8 cellular contexts compared by ENCODE assay signal in genomic region chr7:50467817-50468610, GRCh38. TPM values are rescaled to one million over a fixed set of nuclear protein-coding genes. Genes with fewer than 3 reads are reported as not detected.
A peak's percentile ranks its signal among the peaks of the same experiment; 100 is the strongest.
DNase-seq lines count a peak whose midpoint lies in the region; ATAC-seq and TF ChIP-seq lines count a peak whose summit lies in the region.

No MANE protein-coding gene starts in this region.

- H3K9ac ChIP-seq in liver (ENCODE audit: low read depth in 1 of 2, low read length in 2 of 2) = peak overlapping the region in 1 of 2 donors; percentile 24

- peak overlapping the region in 1 of 2 donors; percentile 2 for H3K27ac ChIP-seq in liver (ENCODE audit: low read depth in 1 of 2, low read length in 2 of 2)

- no peaks in the 10 kb centered on the region for H3K36me3 Mint-ChIP-seq in activated CD4-positive, alpha-beta T cell treated with anti-CD3 and anti-CD28 coated beads for 36 hours (ENCODE audit: low read depth)
- no peaks in the 10 kb centered on the region for H3K36me3 Mint-ChIP-seq in chondrocyte (ENCODE audit: low read depth)

- H3K27me3 ChIP-seq in liver (ENCODE audit: control insufficient read depth in 4 of 4, insufficient read depth in 4 of 4, low read length in 3 of 4) = no peaks in the 10 kb centered on the region

- peaks cover 0 to 6% (median 0%) of the 10 kb centered on the region in 4 donors for H3K4me1 ChIP-seq in liver (ENCODE audit: control insufficient read depth in 4 of 4, insufficient read depth in 4 of 4, low read length in 3 of 4)

- peaks cover 13% of the 10 kb centered on the region for H3K4me1 Mint-ChIP-seq in activated CD4-positive, alpha-beta T cell treated with anti-CD3 and anti-CD28 coated beads for 36 hours
- peaks cover 4% of the 10 kb centered on the region for H3K4me1 Mint-ChIP-seq in chondrocyte (ENCODE audit: low read depth)

- POLR2A ChIA-PET in activated CD4-positive, alpha-beta T cell treated with anti-CD3 and anti-CD28 coated beads for 36 hours (lab: Charles Lee) = no interaction called here

- no peaks in the 10 kb centered on the region for H3K9me3 ChIP-seq in liver (ENCODE audit: control insufficient read depth in 4 of 4, low read length in 3 of 4)

- peak overlapping the region in 2 of 3 donors; percentile 12 to 25 for H3K4me3 ChIP-seq in liver (ENCODE audit: low read depth in 1 of 3, low read length in 3 of 3)

- peak overlapping the region; percentile 59 for H3K27ac Mint-ChIP-seq in activated CD4-positive, alpha-beta T cell treated with anti-CD3 and anti-CD28 coated beads for 36 hours
- no peak overlapping the region for H3K27ac Mint-ChIP-seq in chondrocyte (ENCODE audit: unreplicated experiment)

- peaks cover 0 to 7% (median 2%) of the 10 kb centered on the region in 4 donors for H3K36me3 ChIP-seq in liver (ENCODE audit: control insufficient read depth in 4 of 4, insufficient read depth in 3 of 4, low read depth in 1 of 4, low read length in 3 of 4)

- CTCF ChIA-PET in activated CD4-positive, alpha-beta T cell treated with anti-CD3 and anti-CD28 coated beads for 36 hours (lab: Charles Lee) = interaction anchor here (0.6 to 3.3 kb wide), 50 partner anchors 10 to 865 kb away, joined by 3 to 56 read pairs (median 4); partner anchors contain the start of genes DDC and ZPBP

- intact Hi-C loops in activated CD4-positive, alpha-beta T cell treated with anti-CD3 and anti-CD28 coated beads for 36 hours (cut with DNase I, micrococcal nuclease) = loop anchor here (1.0 to 5.0 kb wide), 9 partner anchors 19 to 693 kb away; partner anchors contain the start of gene ZPBP (in 1 of the 2)

- DNase-seq in AG08396 (ENCODE audit: low spot score) (peak; percentile 86), NCI-H345 treated with DMSO at 0.1 percent for 48 hours (lab: John Stamatoyannopoulos, UW; ENCODE audit: unreplicated experiment) (peak; percentile 61), chondrocyte (ENCODE audit: low spot score) (no peak)
- peak; percentile 92 for DNase-seq in activated CD4-positive, alpha-beta T cell treated with anti-CD3 and anti-CD28 coated beads for 36 hours
- peak; percentile 66 to 85 (median 69) for DNase-seq in stimulated activated CD4-positive, alpha-beta T cell treated with anti-CD3 and anti-CD28 coated beads, TNF-alpha, amount 100 ng/mL, for 24 hours (ENCODE audit: low read depth in 3 of 3)

- peak; percentile 98 to 99 for TF ChIP-seq RAD21 in liver (IDR thresholded peaks at IDR 0.05)

- H3K4me3 Mint-ChIP-seq in activated CD4-positive, alpha-beta T cell treated with anti-CD3 and anti-CD28 coated beads for 36 hours = peak overlapping the region; percentile 11
- H3K4me3 Mint-ChIP-seq in chondrocyte (ENCODE audit: unreplicated experiment) = no peak overlapping the region

- H3K9me3 Mint-ChIP-seq in activated CD4-positive, alpha-beta T cell treated with anti-CD3 and anti-CD28 coated beads for 36 hours (ENCODE audit: low read depth) = no peaks in the 10 kb centered on the region
- H3K9me3 Mint-ChIP-seq in chondrocyte (ENCODE audit: low read depth) = no peaks in the 10 kb centered on the region

- peaks cover 5% of the 10 kb centered on the region for H3K27me3 Mint-ChIP-seq in activated CD4-positive, alpha-beta T cell treated with anti-CD3 and anti-CD28 coated beads for 36 hours
- H3K27me3 Mint-ChIP-seq in chondrocyte (ENCODE audit: low read depth) = peaks cover 32% of the 10 kb centered on the region

- TF ChIP-seq CTCF in chondrocyte (IDR thresholded peaks at IDR 0.05) (peak; percentile 97), liver (IDR thresholded peaks at IDR 0.05; ENCODE audit: low read depth, low read length, missing input control) (peak; percentile 84)

- peak; percentile 93 for ATAC-seq in GM18907 (IDR thresholded peaks at IDR 0.05; ENCODE audit: unreplicated experiment)
- peak; percentile 71 for ATAC-seq in HG03108 (IDR thresholded peaks at IDR 0.05; ENCODE audit: unreplicated experiment)
- ATAC-seq in activated CD4-positive, alpha-beta T cell treated with anti-CD3 and anti-CD28 coated beads for 36 hours = peak; percentile 95

- WGBS in liver = 15% methylated on average over 30 of the region's 30 CpGs

TF ChIP-seq in liver, 16 proteins besides CTCF, POLR2A, EP300 and RAD21:
- TF ChIP-seq HNF4A (conservative IDR thresholded peaks at IDR 0.05) (peak; percentile 13 to 49), NR2F2 (IDR thresholded peaks at IDR 0.05) (no peak), MAX (IDR thresholded peaks at IDR 0.05) (no peak), RXRA (IDR thresholded peaks at IDR 0.05) (peak in 1 of 2 donors; percentile 29)

RNA-seq across cellular contexts. Expression of gene FIGNL1, which starts 17.9 kb away (rescaled TPM):
- 10 to 100 TPM; 46.9 to 49.3 TPM for total RNA-seq in activated CD4-positive, alpha-beta T cell treated with anti-CD3 and anti-CD28 coated beads for 36 hours
- total RNA-seq in chondrocyte = 6.5 to 11.4 TPM (median 6.8 TPM) in 3 replicates
- 10 to 100 TPM in 1 of 2 donors, 1 to 10 TPM in 1; 3.8 to 13.2 TPM for total RNA-seq in liver
- polyA plus RNA-seq in liver = 1 to 10 TPM; 1.2 to 2.9 TPM
